Comparison of ENCODE assay signal across 27 cellular contexts in genomic region chr6:148316308-148316707, GRCh38. TPM values are rescaled to one million over a fixed set of nuclear protein-coding genes. Genes with fewer than 3 reads are reported as not detected.
A peak's percentile ranks its signal among the peaks of the same experiment; 100 is the strongest.
DNase-seq lines count a peak whose midpoint lies in the region; TF ChIP-seq lines count a peak whose summit lies in the region.
"Had no signal": no experiment of that assay in that cellular context is flagged by ENCODE, and none has a peak within 500 bp of the region (broad histone marks: within the 10 kb centered on the region; RNA-seq: fewer than 3 reads in every experiment).

No MANE protein-coding gene starts in this region.

- no peak overlapping the region for H2BK20ac ChIP-seq in H9 (ENCODE audit: low read depth, low read length, poor library complexity, severe bottlenecking)

- H3K4me1 ChIP-seq in H9 (ENCODE audit: insufficient read depth, low read length) = no peaks in the 10 kb centered on the region; the same call in 1 of the 2 replicates
- H3K4me1 ChIP-seq: testis had no signal

- no peaks in the 10 kb centered on the region for H3K23me2 ChIP-seq in H9 (ENCODE audit: insufficient read length, low read depth, low read length, poor library complexity, severe bottlenecking)

- no peak overlapping the region for H2BK15ac ChIP-seq in H9 (ENCODE audit: low read depth, low read length)

- no peaks in the 10 kb centered on the region for H4K20me1 ChIP-seq in H9 (ENCODE audit: control insufficient read depth, insufficient read depth, insufficient read length)

- no peak overlapping the region for H3T11ph ChIP-seq in H9 (ENCODE audit: low read length)

- no peak overlapping the region for H3K18ac ChIP-seq in H9 (ENCODE audit: insufficient read length, low read depth, low read length)

- peaks cover 14% of the 10 kb centered on the region in 2 experiments for H3K4me1 Mint-ChIP-seq in H9
- H3K4me1 Mint-ChIP-seq: activated naive CD8-positive, alpha-beta T cell treated with anti-CD3 and anti-CD28 coated beads, Interleukin-2, amount 50 U/mL, for 24 hours; CD14-positive monocyte; memory B cell; stimulated activated memory B cell treated with anti-CD40 and anti-IgM and Interleukin-4, amounts not matched to agents 10 μg/mL and 1 μg/mL and 100 μg/mL, for 72 hours had no signal

- H2AK5ac ChIP-seq in H9 (ENCODE audit: insufficient read length, low read length) = no peak overlapping the region

- no peak overlapping the region for H4K91ac ChIP-seq in H9 (ENCODE audit: insufficient read length, low read depth, low read length)

- no peak overlapping the region for H3K14ac ChIP-seq in H9 (ENCODE audit: insufficient read depth, low read length)

- H3K9me3 ChIP-seq in H9 (ENCODE audit: control insufficient read depth, low read depth, low read length) = no peaks in the 10 kb centered on the region
- H3K9me3 ChIP-seq: testis had no signal

- no peak overlapping the region for H2BK12ac ChIP-seq in H9 (ENCODE audit: insufficient read length, low read depth, low read length)

- no peak overlapping the region for H2BK120ac ChIP-seq in H9 (ENCODE audit: low read depth, low read length, poor library complexity, severe bottlenecking)

- DNase-seq in COR-L47 (lab: John Stamatoyannopoulos, UW) (peak; percentile 5), NCI-H1092 (lab: John Stamatoyannopoulos, UW) (peak; percentile 31), lung microvascular endothelial cell (ENCODE audit: low read depth in 2 of 2) (peak; percentile 12 to 26), cerebellar cortex (ENCODE audit: low spot score) (no peak), mucosa of gallbladder (ENCODE audit: low spot score) (no peak), H9 (no peak)
- DNase-seq: activated CD4-positive, alpha-beta T cell treated with anti-CD3 and anti-CD28 coated beads for 4 hours; activated CD8-positive, alpha-beta memory T cell treated with anti-CD3 and anti-CD28 coated beads for 24 hours; activated gamma-delta T cell treated with Interleukin-2 at 50 U/mL for 16 hours; activated naive CD8-positive, alpha-beta T cell treated with anti-CD3 and anti-CD28 coated beads, Interleukin-2, amount 50 U/mL, for 24 hours; activated T-cell treated with anti-CD3 and anti-CD28 coated beads, Interleukin-2, amount 50 U/mL, for 1 hour; effector memory CD4-positive, alpha-beta T cell; erythroblast; foreskin fibroblast; Karpas-422; NCI-H187 treated with DMSO at 0.1 percent for 48 hours; NCI-H226; NCI-H774; stimulated activated CD4-positive, alpha-beta T cell treated with anti-CD3 and anti-CD28 coated beads, Interleukin-4, amount 100 ng/mL, for 4 hours; testis had no signal

- no peak for TF ChIP-seq CTCF in H9 (conservative IDR thresholded peaks at IDR 0.05)

- peak overlapping the region; percentile 0 for H3K27ac ChIP-seq in cingulate gyrus (ENCODE audit: low read depth, low read length)
- H3K27ac ChIP-seq in H9 (ENCODE audit: insufficient read length, low read depth, low read length) = no peak overlapping the region
- H3K27ac ChIP-seq: RWPE1, testis had no signal

- H3K9ac ChIP-seq in H9 (ENCODE audit: extremely low read depth, insufficient read length, low read length) = no peak overlapping the region

- H3K27me3 Mint-ChIP-seq in H9 (ENCODE audit: low read depth) = no peaks in the 10 kb centered on the region
- H3K27me3 Mint-ChIP-seq: activated naive CD8-positive, alpha-beta T cell treated with anti-CD3 and anti-CD28 coated beads, Interleukin-2, amount 50 U/mL, for 24 hours; progenitor cell of endocrine pancreas; stimulated activated memory B cell treated with anti-CD40 and anti-IgM and Interleukin-4, amounts not matched to agents 10 μg/mL and 1 μg/mL and 100 μg/mL, for 72 hours had no signal

- H3K36me3 Mint-ChIP-seq in H9 (ENCODE audit: insufficient read depth in 1 of 3, low read depth in 3 of 3) = no peaks in the 10 kb centered on the region
- H3K36me3 Mint-ChIP-seq: CD14-positive monocyte; memory B cell; stimulated activated memory B cell treated with anti-CD40 and anti-IgM and Interleukin-4, amounts not matched to agents 10 μg/mL and 1 μg/mL and 100 μg/mL, for 72 hours had no signal

- no peaks in the 10 kb centered on the region; a peak in 1 of 5 replicates for H3K9me3 Mint-ChIP-seq in H9
- H3K9me3 Mint-ChIP-seq: activated naive CD8-positive, alpha-beta T cell treated with anti-CD3 and anti-CD28 coated beads, Interleukin-2, amount 50 U/mL, for 24 hours; memory B cell; stimulated activated memory B cell treated with anti-CD40 and anti-IgM and Interleukin-4, amounts not matched to agents 10 μg/mL and 1 μg/mL and 100 μg/mL, for 72 hours; T-helper 2 cell treated with Interferon-gamma antibody and Interleukin-4, amounts not matched to agents 5 μg/mL and 100 μg/mL, for 36 hours had no signal

- no peak overlapping the region for H2BK5ac ChIP-seq in H9 (ENCODE audit: insufficient read length, low read length)

- H3K23ac ChIP-seq in H9 (ENCODE audit: insufficient read length, low read depth, low read length) = no peak overlapping the region

- H3K79me2 ChIP-seq in H9 (ENCODE audit: insufficient read depth, low read length) = no peaks in the 10 kb centered on the region

- no peak overlapping the region for H4K5ac ChIP-seq in H9 (ENCODE audit: insufficient read length, low read depth, low read length)

- no peak overlapping the region for H2AFZ ChIP-seq in H9 (ENCODE audit: low read length)

- no peak overlapping the region for H3K4me3 Mint-ChIP-seq in H9
- H3K4me3 Mint-ChIP-seq: activated naive CD8-positive, alpha-beta T cell treated with anti-CD3 and anti-CD28 coated beads, Interleukin-2, amount 50 U/mL, for 24 hours; CD14-positive monocyte; memory B cell; stimulated activated memory B cell treated with anti-CD40 and anti-IgM and Interleukin-4, amounts not matched to agents 10 μg/mL and 1 μg/mL and 100 μg/mL, for 72 hours; T-helper 2 cell treated with Interferon-gamma antibody and Interleukin-4, amounts not matched to agents 5 μg/mL and 100 μg/mL, for 36 hours had no signal

- no peaks in the 10 kb centered on the region for H3K27me3 ChIP-seq in H9 (ENCODE audit: insufficient read depth, low read length)
- H3K27me3 ChIP-seq: testis had no signal

- no peak overlapping the region for H3K56ac ChIP-seq in H9 (ENCODE audit: insufficient read length, low read depth, low read length)

- WGBS in H9 (ENCODE audit: extremely low coverage, insufficient read length, low lambda C conversion rate) = no CpG with 5 or more reads among the region's 5 CpGs

- H4K8ac ChIP-seq in H9 (replicated peaks; ENCODE audit: insufficient read length, low read depth, low read length) = no peak overlapping the region

- peak overlapping the region in 1 of 3 experiments; percentile 70; a peak in 1 of 7 replicates for H3K27ac Mint-ChIP-seq in H9
- H3K27ac Mint-ChIP-seq: activated naive CD8-positive, alpha-beta T cell treated with anti-CD3 and anti-CD28 coated beads, Interleukin-2, amount 50 U/mL, for 24 hours; CD14-positive monocyte; memory B cell; progenitor cell of endocrine pancreas; stimulated activated memory B cell treated with anti-CD40 and anti-IgM and Interleukin-4, amounts not matched to agents 10 μg/mL and 1 μg/mL and 100 μg/mL, for 72 hours; T-helper 2 cell treated with Interferon-gamma antibody and Interleukin-4, amounts not matched to agents 5 μg/mL and 100 μg/mL, for 36 hours had no signal

- no peak overlapping the region for H3K4ac ChIP-seq in H9 (ENCODE audit: low read depth, low read length)

- no peak overlapping the region for H3K4me2 ChIP-seq in H9 (ENCODE audit: insufficient read depth, insufficient read length, low read length)

- H3K79me1 ChIP-seq in H9 (ENCODE audit: insufficient read depth, low read depth, low read length, poor library complexity, severe bottlenecking) = no peaks in the 10 kb centered on the region

RNA-seq across cellular contexts. Expression of gene SASH1, which starts 26.3 kb away (rescaled TPM):
- total RNA-seq in lung microvascular endothelial cell (54.7 and 116 TPM in 2 replicates), mucosa of gallbladder (24.3 TPM), H9 (2021) (29.7 and 33.2 TPM in 2 replicates)

Comparison
In these comparisons a context has a peak if more than half of its experiments do, and no peak if none do; other contexts are left out.
1. DNase-seq: peak in COR-L47 (single experiment), NCI-H1092 (single experiment) and lung microvascular endothelial cell (2 of 2); none in cerebellar cortex (single experiment), mucosa of gallbladder (single experiment) and H9 (single experiment).